ENCODE assay signal across 9 cellular contexts in the genomic region with DNA sequence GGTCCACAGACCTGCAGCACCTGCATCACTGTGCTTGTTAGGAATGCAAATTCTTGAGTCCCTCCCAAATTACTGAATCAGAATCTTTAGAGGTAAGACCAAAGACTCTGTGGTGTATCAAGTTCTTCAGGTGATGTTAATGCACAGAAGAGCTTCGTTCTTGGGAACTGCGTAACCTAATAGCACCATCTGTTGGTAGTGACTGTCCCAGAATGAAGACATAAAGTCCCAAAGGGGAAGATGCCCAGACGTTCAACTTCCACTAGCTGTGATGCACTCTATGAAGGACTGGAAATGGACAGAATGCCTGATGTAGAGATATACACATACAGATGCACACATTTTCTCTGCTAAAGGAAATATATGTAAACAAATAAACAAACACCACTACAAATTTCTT.
DNase-seq lines count a peak whose midpoint lies in the region; ATAC-seq and TF ChIP-seq lines count a peak whose summit lies in the region.
"Had no signal": no experiment of that assay in that cellular context is flagged by ENCODE, and none has a peak within 500 bp of the region (broad histone marks: within the 10 kb centered on the region; RNA-seq: fewer than 3 reads in every experiment).

No MANE protein-coding gene starts in this region.

- peak; percentile 27 for TF ChIP-seq CTCF in DOHH2 (IDR thresholded peaks at IDR 0.05; ENCODE audit: low read depth, low read length, poor library complexity, severe bottlenecking)

- H3K4me1 ChIP-seq in DOHH2 (ENCODE audit: control insufficient read depth, low read length), result no peaks in the 10 kb centered on the region

- H3K36me3 ChIP-seq in DOHH2 (ENCODE audit: control insufficient read depth, low read length), result no peaks in the 10 kb centered on the region

- no peaks in the 10 kb centered on the region for H4K20me1 ChIP-seq in DOHH2 (ENCODE audit: control insufficient read depth, insufficient read depth, low read depth, low read length)

- no peak overlapping the region for H3K27ac ChIP-seq in DOHH2 (ENCODE audit: low read depth, low read length)

- DNase-seq in HT1080 (ENCODE audit: low read depth) (peak; percentile 41), left ventricle myocardium superior (no peak), NCI-H2029 treated with DMSO at 0.1 percent for 48 hours (lab: John Stamatoyannopoulos, UW) (no peak), DMS79 treated with DMSO at 0.1 percent for 48 hours (lab: John Stamatoyannopoulos, UW) (no peak)
- no peak for DNase-seq in stimulated activated CD4-positive, alpha-beta T cell treated with anti-CD3 and anti-CD28 coated beads, Interleukin-1b, Interleukin-23, amount 100 ng/mL, for 48 hours
- DNase-seq: right cardiac atrium had no signal

- no peaks in the 10 kb centered on the region for H3K9me2 ChIP-seq in DOHH2 (replicated peaks; ENCODE audit: control insufficient read depth, low read length)

- H3K4me2 ChIP-seq in DOHH2 (ENCODE audit: low read length), result no peak overlapping the region

- ATAC-seq in GM21515 (IDR thresholded peaks at IDR 0.05; ENCODE audit: unreplicated experiment) (peak; percentile 69), SK-N-SH treated with all-trans-retinoic acid at 6 μM for 48 hours (peak; percentile 74), left ventricle myocardium superior (peak; percentile 54)

- no peaks in the 10 kb centered on the region for H3K27me3 ChIP-seq in DOHH2 (ENCODE audit: control insufficient read depth, low read length)

- H3K9me3 ChIP-seq in DOHH2 (ENCODE audit: control insufficient read depth, insufficient read depth, low read length), result no peaks in the 10 kb centered on the region

- H3K4me3 ChIP-seq in DOHH2 (ENCODE audit: low read length), result no peak overlapping the region

- H3F3A ChIP-seq in DOHH2 (ENCODE audit: control insufficient read depth, insufficient read depth), result no peaks in the 10 kb centered on the region

- intact Hi-C loops in left ventricle myocardium superior (cut with micrococcal nuclease), result no loop called here

- H3K79me2 ChIP-seq in DOHH2 (ENCODE audit: control insufficient read depth, low read length), result no peaks in the 10 kb centered on the region

TF ChIP-seq in SK-N-SH treated with all-trans-retinoic acid at 6 μM for 48 hours, 23 proteins besides CTCF, POLR2A, EP300 and RAD21:
- TF ChIP-seq GLIS3 (CRISPR knock-in tag; IDR thresholded peaks at IDR 0.05) (no peak), ZNF8 (CRISPR knock-in tag; IDR thresholded peaks at IDR 0.05) (no peak), BACH2 (CRISPR knock-in tag; IDR thresholded peaks at IDR 0.05; ENCODE audit: borderline replicate concordance) (no peak), ZFP3 (CRISPR knock-in tag; IDR thresholded peaks at IDR 0.05) (no peak), ZC3H10 (CRISPR knock-in tag; IDR thresholded peaks at IDR 0.05) (no peak), RARB (CRISPR knock-in tag; IDR thresholded peaks at IDR 0.05) (no peak), ZFP30 (CRISPR knock-in tag; IDR thresholded peaks at IDR 0.05) (no peak), ISL1 (CRISPR knock-in tag; IDR thresholded peaks at IDR 0.05) (no peak), ZNF70 (CRISPR knock-in tag; IDR thresholded peaks at IDR 0.05) (no peak), ARNTL (CRISPR knock-in tag; IDR thresholded peaks at IDR 0.05; ENCODE audit: borderline replicate concordance, low read depth) (no peak), ESRRG (CRISPR knock-in tag; IDR thresholded peaks at IDR 0.05) (no peak)
- TF ChIP-seq, protein P1, sequence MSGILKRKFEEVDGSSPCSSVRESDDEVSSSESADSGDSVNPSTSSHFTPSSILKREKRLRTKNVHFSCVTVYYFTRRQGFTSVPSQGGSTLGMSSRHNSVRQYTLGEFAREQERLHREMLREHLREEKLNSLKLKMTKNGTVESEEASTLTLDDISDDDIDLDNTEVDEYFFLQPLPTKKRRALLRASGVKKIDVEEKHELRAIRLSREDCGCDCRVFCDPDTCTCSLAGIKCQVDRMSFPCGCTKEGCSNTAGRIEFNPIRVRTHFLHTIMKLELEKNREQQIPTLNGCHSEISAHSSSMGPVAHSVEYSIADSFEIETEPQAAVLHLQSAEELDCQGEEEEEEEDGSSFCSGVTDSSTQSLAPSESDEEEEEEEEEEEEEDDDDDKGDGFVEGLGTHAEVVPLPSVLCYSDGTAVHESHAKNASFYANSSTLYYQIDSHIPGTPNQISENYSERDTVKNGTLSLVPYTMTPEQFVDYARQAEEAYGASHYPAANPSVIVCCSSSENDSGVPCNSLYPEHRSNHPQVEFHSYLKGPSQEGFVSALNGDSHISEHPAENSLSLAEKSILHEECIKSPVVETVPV (CRISPR knock-in tag; IDR thresholded peaks at IDR 0.05), result no peak
- TF ChIP-seq, protein P2, sequence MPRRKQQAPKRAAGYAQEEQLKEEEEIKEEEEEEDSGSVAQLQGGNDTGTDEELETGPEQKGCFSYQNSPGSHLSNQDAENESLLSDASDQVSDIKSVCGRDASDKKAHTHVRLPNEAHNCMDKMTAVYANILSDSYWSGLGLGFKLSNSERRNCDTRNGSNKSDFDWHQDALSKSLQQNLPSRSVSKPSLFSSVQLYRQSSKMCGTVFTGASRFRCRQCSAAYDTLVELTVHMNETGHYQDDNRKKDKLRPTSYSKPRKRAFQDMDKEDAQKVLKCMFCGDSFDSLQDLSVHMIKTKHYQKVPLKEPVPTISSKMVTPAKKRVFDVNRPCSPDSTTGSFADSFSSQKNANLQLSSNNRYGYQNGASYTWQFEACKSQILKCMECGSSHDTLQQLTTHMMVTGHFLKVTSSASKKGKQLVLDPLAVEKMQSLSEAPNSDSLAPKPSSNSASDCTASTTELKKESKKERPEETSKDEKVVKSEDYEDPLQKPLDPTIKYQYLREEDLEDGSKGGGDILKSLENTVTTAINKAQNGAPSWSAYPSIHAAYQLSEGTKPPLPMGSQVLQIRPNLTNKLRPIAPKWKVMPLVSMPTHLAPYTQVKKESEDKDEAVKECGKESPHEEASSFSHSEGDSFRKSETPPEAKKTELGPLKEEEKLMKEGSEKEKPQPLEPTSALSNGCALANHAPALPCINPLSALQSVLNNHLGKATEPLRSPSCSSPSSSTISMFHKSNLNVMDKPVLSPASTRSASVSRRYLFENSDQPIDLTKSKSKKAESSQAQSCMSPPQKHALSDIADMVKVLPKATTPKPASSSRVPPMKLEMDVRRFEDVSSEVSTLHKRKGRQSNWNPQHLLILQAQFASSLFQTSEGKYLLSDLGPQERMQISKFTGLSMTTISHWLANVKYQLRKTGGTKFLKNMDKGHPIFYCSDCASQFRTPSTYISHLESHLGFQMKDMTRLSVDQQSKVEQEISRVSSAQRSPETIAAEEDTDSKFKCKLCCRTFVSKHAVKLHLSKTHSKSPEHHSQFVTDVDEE (CRISPR knock-in tag; IDR thresholded peaks at IDR 0.05), result no peak
- TF ChIP-seq, protein P3, sequence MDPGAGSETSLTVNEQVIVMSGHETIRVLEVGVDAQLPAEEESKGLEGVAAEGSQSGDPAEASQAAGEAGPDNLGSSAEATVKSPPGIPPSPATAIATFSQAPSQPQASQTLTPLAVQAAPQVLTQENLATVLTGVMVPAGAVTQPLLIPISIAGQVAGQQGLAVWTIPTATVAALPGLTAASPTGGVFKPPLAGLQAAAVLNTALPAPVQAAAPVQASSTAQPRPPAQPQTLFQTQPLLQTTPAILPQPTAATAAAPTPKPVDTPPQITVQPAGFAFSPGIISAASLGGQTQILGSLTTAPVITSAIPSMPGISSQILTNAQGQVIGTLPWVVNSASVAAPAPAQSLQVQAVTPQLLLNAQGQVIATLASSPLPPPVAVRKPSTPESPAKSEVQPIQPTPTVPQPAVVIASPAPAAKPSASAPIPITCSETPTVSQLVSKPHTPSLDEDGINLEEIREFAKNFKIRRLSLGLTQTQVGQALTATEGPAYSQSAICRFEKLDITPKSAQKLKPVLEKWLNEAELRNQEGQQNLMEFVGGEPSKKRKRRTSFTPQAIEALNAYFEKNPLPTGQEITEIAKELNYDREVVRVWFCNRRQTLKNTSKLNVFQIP (CRISPR knock-in tag; IDR thresholded peaks at IDR 0.05; ENCODE audit: borderline replicate concordance, low read depth), result no peak
